1 cellular context compared by ENCODE assay signal in genomic region chr1:226995064-226995965, GRCh38.
TF ChIP-seq lines count a peak whose summit lies in the region.

No MANE protein-coding gene starts in this region.

TF ChIP-seq in GM23338, 12 proteins besides CTCF, POLR2A, EP300 and RAD21 (continued from another document):
- TF ChIP-seq REST (IDR thresholded peaks at IDR 0.05; ENCODE audit: unreplicated experiment): no peak
- TF ChIP-seq ZNF331 (CRISPR knock-in tag; IDR thresholded peaks at IDR 0.05; ENCODE audit: low read depth): no peak
- no peak for TF ChIP-seq CREB1 (CRISPR knock-in tag; IDR thresholded peaks at IDR 0.05; ENCODE audit: low read depth)
- TF ChIP-seq EZH2 (IDR thresholded peaks at IDR 0.05; ENCODE audit: low read depth, unreplicated experiment): no peak
- no peak for TF ChIP-seq ETS1 (IDR thresholded peaks at IDR 0.05)
- no peak for TF ChIP-seq POLR2AphosphoS5 (IDR thresholded peaks at IDR 0.05; ENCODE audit: low read depth)
- no peak for TF ChIP-seq EZH2phosphoT487 (IDR thresholded peaks at IDR 0.05; ENCODE audit: unreplicated experiment)
